Comparison of ENCODE assay signal across 2 cellular contexts in the genomic region with DNA sequence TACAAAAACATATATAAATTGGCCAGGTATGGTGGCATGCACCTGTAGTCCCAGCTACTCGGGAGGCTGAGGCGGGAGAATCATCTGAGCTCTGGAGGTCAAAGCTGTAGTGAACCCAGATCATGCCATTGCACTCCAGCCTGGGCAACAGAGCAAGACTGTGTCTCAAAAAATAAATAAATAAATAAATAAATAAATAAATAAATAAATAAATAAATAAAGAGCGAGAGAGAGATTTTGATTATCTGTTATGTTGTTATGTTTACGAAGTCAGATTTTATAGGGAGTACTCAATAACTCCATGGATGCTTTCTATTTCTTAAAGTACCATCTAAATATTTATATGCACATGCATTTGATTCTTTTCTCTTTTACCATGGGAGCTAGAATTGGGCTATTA. TPM values are rescaled to one million over a fixed set of nuclear protein-coding genes. Genes with fewer than 3 reads are reported as not detected.
DNase-seq lines count a peak whose midpoint lies in the region; ATAC-seq, FAIRE-seq and TF ChIP-seq lines count a peak whose summit lies in the region.
"Not testable (repeated sequence)": the region's sequence is repeated elsewhere in the genome, so short reads cannot be mapped to it uniquely, and the experiment has no call there.

No MANE protein-coding gene starts in this region.

- peaks cover 15 to 95% of the 10 kb centered on the region in 2 experiments for H3K36me3 ChIP-seq in HEK293 (ENCODE audit: control insufficient read depth in 2 of 2, insufficient read depth in 1 of 2, low read length in 2 of 2)

- FAIRE-seq in A549 (lab: Jason Lieb, UNC): not testable (repeated sequence)

- not testable (repeated sequence) for TF ChIP-seq POLR2A in A549 (IDR thresholded peaks at IDR 0.05; ENCODE audit: low read length)

- TF ChIP-seq EP300 in A549 (IDR thresholded peaks at IDR 0.05): not testable (repeated sequence)

- not testable (repeated sequence) for H3K9me3 ChIP-seq in A549; HEK293 (ENCODE audit: control insufficient read depth, insufficient read depth, low read depth, low read length)

- TF ChIP-seq RAD21 in A549 (conservative IDR thresholded peaks at IDR 0.05 in 1 of 2, IDR thresholded peaks at IDR 0.05 in 1 of 2): not testable (repeated sequence)

- H3K4me3 ChIP-seq in A549; HEK293 (ENCODE audit: low read depth, low read length): not testable (repeated sequence)

- not testable (repeated sequence) for TF ChIP-seq CTCF in A549 (IDR thresholded peaks at IDR 0.05); HEK293 (tag by site-specific recombination; IDR thresholded peaks at IDR 0.05)

- CTCF ChIA-PET in A549 (lab: Yijun Ruan, JAX): interaction anchor here (0.9 kb wide), 1 partner anchor 18 kb away, joined by 3 read pairs; no protein-coding TSS in a partner anchor
- CTCF ChIA-PET in HEK293 (lab: Yijun Ruan, JAX): not testable (repeated sequence)

- 86% methylated on average over 4 of the region's 4 CpGs for whole genome bisulfite sequencing in A549 (ENCODE audit: missing lambda C conversion rate)

- ATAC-seq in A549: not testable (repeated sequence)

- not testable (repeated sequence) for H3K27ac ChIP-seq in A549; HEK293 (ENCODE audit: extremely low read depth, low read depth, low read length)

- H3K4me1 ChIP-seq in A549; HEK293 (ENCODE audit: control insufficient read depth, insufficient read depth, low read length): not testable (repeated sequence)

- H3K4me2 ChIP-seq in A549: not testable (repeated sequence)

- not testable (repeated sequence) for DNase-seq in A549 (ENCODE audit: low read depth in 1 of 2, low spot score in 1 of 2)

- POLR2A ChIA-PET in A549 (lab: Yijun Ruan, JAX); HEK293 (lab: Yijun Ruan, JAX): not testable (repeated sequence)

TF ChIP-seq in A549, 52 proteins besides CTCF, POLR2A, EP300 and RAD21:
- TF ChIP-seq ZC3H11A (IDR thresholded peaks at IDR 0.05): peak; percentile 92

TF ChIP-seq in HEK293, 187 proteins besides CTCF, POLR2A, EP300 and RAD21 (continues in another document):
- TF ChIP-seq ZBTB8A (tag by site-specific recombination; IDR thresholded peaks at IDR 0.05) (peak; percentile 49), ZNF629 (tag by site-specific recombination; IDR thresholded peaks at IDR 0.05) (peak; percentile 36; the same call in 1 of the 2 replicates), ZNF354C (tag by site-specific recombination; IDR thresholded peaks at IDR 0.05; ENCODE audit: borderline replicate concordance, low read depth) (0 out of 2 replicates have a peak, but pooled peaks have one; percentile 56), ZXDB (tag by site-specific recombination; IDR thresholded peaks at IDR 0.05) (peak; percentile 46; the same call in 1 of the 2 replicates), ZNF426 (tag by site-specific recombination; IDR thresholded peaks at IDR 0.05) (peak; percentile 79), ZNF140 (tag by site-specific recombination; IDR thresholded peaks at IDR 0.05) (peak; percentile 73; the same call in 1 of the 2 replicates), ZNF558 (tag by site-specific recombination; IDR thresholded peaks at IDR 0.05) (0 out of 2 replicates have a peak, but pooled peaks have one; percentile 41), ZNF202 (tag by site-specific recombination; IDR thresholded peaks at IDR 0.05; ENCODE audit: borderline replicate concordance) (peak; percentile 64; the same call in 1 of the 2 replicates), REST (tag by site-specific recombination; IDR thresholded peaks at IDR 0.05) (peak; percentile 61; the same call in 1 of the 2 replicates), ZNF433 (tag by site-specific recombination; IDR thresholded peaks at IDR 0.05; ENCODE audit: low read depth) (peak; percentile 62; the same call in 1 of the 2 replicates), SP3 (tag by site-specific recombination; IDR thresholded peaks at IDR 0.05) (peak; percentile 20; the same call in 1 of the 2 replicates), ZNF529 (tag by site-specific recombination; IDR thresholded peaks at IDR 0.05; ENCODE audit: insufficient replicate concordance) (peak; percentile 13), ZNF623 (tag by site-specific recombination; IDR thresholded peaks at IDR 0.05) (peak; percentile 73), ZNF654 (tag by site-specific recombination; IDR thresholded peaks at IDR 0.05; ENCODE audit: low read depth) (peak; percentile 31; the same call in 1 of the 2 replicates), ZNF560 (tag by site-specific recombination; IDR thresholded peaks at IDR 0.05; ENCODE audit: borderline replicate concordance) (peak; percentile 16; the same call in 1 of the 2 replicates), ZNF394 (tag by site-specific recombination; IDR thresholded peaks at IDR 0.05; ENCODE audit: borderline replicate concordance) (peak; percentile 90), ZNF266 (tag by site-specific recombination; IDR thresholded peaks at IDR 0.05; ENCODE audit: low read depth) (peak; percentile 50), ZNF404 (tag by site-specific recombination; IDR thresholded peaks at IDR 0.05) (peak; percentile 69; the same call in 1 of the 2 replicates)
- TF ChIP-seq, protein P1, sequence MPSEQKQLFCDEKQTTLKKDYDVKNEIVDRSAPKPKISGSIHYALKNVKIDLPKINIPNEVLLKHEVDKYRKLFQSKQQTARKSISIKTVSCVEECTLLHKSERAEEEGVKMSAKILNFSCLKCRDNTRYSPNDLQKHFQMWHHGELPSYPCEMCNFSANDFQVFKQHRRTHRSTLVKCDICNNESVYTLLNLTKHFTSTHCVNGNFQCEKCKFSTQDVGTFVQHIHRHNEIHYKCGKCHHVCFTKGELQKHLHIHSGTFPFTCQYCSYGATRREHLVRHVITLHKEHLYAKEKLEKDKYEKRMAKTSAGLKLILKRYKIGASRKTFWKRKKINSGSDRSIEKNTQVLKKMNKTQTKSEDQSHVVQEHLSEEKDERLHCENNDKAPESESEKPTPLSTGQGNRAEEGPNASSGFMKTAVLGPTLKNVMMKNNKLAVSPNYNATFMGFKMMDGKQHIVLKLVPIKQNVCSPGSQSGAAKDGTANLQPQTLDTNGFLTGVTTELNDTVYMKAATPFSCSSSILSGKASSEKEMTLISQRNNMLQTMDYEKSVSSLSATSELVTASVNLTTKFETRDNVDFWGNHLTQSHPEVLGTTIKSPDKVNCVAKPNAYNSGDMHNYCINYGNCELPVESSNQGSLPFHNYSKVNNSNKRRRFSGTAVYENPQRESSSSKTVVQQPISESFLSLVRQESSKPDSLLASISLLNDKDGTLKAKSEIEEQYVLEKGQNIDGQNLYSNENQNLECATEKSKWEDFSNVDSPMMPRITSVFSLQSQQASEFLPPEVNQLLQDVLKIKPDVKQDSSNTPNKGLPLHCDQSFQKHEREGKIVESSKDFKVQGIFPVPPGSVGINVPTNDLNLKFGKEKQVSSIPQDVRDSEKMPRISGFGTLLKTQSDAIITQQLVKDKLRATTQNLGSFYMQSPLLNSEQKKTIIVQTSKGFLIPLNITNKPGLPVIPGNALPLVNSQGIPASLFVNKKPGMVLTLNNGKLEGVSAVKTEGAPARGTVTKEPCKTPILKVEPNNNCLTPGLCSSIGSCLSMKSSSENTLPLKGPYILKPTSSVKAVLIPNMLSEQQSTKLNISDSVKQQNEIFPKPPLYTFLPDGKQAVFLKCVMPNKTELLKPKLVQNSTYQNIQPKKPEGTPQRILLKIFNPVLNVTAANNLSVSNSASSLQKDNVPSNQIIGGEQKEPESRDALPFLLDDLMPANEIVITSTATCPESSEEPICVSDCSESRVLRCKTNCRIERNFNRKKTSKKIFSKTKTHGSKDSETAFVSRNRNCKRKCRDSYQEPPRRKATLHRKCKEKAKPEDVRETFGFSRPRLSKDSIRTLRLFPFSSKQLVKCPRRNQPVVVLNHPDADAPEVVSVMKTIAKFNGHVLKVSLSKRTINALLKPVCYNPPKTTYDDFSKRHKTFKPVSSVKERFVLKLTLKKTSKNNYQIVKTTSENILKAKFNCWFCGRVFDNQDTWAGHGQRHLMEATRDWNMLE (tag by site-specific recombination; conservative IDR thresholded peaks at IDR 0.05; ENCODE audit: low read depth): peak; percentile 80

RNA-seq across cellular contexts. Expression of gene TTC17, which starts 43.1 kb away (rescaled TPM):
- 87.9 and 89.4 TPM in 2 replicates for polyA plus RNA-seq in A549 (2011; rRNA removed)
- 20.9 and 24.4 TPM in 2 replicates for polyA plus RNA-seq in A549 (2012; cell fraction: cytosol; rRNA removed)
- 48.2 and 56.3 TPM in 2 replicates for polyA plus RNA-seq in A549 (2012; cell fraction: nucleus; rRNA removed)
- 28.9 to 33.1 TPM (median 33.0 TPM) in 3 replicates for polyA plus RNA-seq in A549 (2017; fragmentation: RNase III; extraction: RNeasy Plus Mini Kit Qiagen cat#74134 plus additional on column Dnase treatment)
- 117 and 128 TPM in 2 replicates for polyA minus RNA-seq in A549 (2011; rRNA and poly(A)+ RNA removed)
